8 cellular contexts compared by ENCODE assay signal in the genomic region with DNA sequence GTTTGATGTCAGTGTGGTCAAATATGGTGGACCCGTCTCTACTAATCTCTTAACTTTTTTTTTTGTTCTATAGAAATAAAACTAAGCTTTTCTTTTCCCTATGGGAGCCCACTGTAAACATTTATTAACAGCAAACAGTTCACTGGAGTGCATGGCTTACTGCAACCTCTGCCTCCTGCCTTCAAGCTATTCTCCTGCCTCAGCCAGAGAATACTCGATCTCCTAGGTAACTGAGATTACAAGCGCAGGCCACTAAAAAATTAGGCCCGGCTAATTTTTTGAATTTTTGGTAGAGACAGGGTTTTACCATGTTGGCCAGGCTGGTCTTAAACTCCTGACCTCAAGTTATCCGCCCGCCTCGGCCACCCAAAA.
DNase-seq lines count a peak whose midpoint lies in the region; FAIRE-seq and TF ChIP-seq lines count a peak whose summit lies in the region.
"Not testable (repeated sequence)": the region's sequence is repeated elsewhere in the genome, so short reads cannot be mapped to it uniquely, and the experiment has no call there.

No MANE protein-coding gene starts in this region.

- H3K79me1 ChIP-seq in neuronal stem cell (ENCODE audit: low read depth, low read length): not testable (repeated sequence)

- not testable (repeated sequence) for H2BK120ac ChIP-seq in neuronal stem cell (ENCODE audit: low read depth, low read length)

- H3K4me1 Mint-ChIP-seq in Caco-2 (ENCODE audit: low read depth, unreplicated experiment): peaks cover 16% of the 10 kb centered on the region
- peaks cover 53% of the 10 kb centered on the region for H3K4me1 Mint-ChIP-seq in activated naive CD4-positive, alpha-beta T cell treated with anti-CD3 and anti-CD28 coated beads, Interleukin-2, amount 10 ng/mL, durations not matched to agents 7 days and 5 days

- not testable (repeated sequence) for H2BK5ac ChIP-seq in neuronal stem cell (ENCODE audit: low read length)

- not testable (repeated sequence) for H3K36me3 ChIP-seq in Caco-2 (ENCODE audit: control insufficient read depth, insufficient read depth, low read length); SJCRH30; duodenal mucosa (ENCODE audit: control insufficient read depth in 1 of 2, insufficient read depth in 2 of 2, low read length in 2 of 2); keratinocyte (ENCODE audit: control insufficient read depth in 2 of 2, extremely low read depth in 1 of 2, insufficient read depth in 2 of 2, low read length in 2 of 2); neuronal stem cell (replicated peaks in 1 of 2; ENCODE audit: control insufficient read depth in 2 of 2, insufficient read depth in 2 of 2, low read length in 2 of 2); thymus (ENCODE audit: control insufficient read depth, insufficient read depth)

- H3K4me3 ChIP-seq in Caco-2 (ENCODE audit: low read depth, low read length); keratinocyte (ENCODE audit: control insufficient read depth in 2 of 3, extremely low read depth in 1 of 3, insufficient read depth in 2 of 3, low read depth in 1 of 3, low read length in 3 of 3): not testable (repeated sequence)
- H3K4me3 ChIP-seq in SJCRH30 (peak overlapping the region; percentile 72), duodenal mucosa (ENCODE audit: low read depth in 1 of 2, low read length in 2 of 2) (peak overlapping the region; percentile 71 to 86), neuronal stem cell (ENCODE audit: low read length in 2 of 2) (peak overlapping the region in 1 of 2 donors; percentile 64), thymus (ENCODE audit: low read length) (peak overlapping the region; percentile 69)

- not testable (repeated sequence) for H3K79me2 ChIP-seq in keratinocyte (ENCODE audit: control insufficient read depth, insufficient read depth, low read length)

- not testable (repeated sequence) for H3K27ac ChIP-seq in SJCRH30; duodenal mucosa (ENCODE audit: low read depth, low read length); keratinocyte (ENCODE audit: control insufficient read depth, insufficient read depth, low read length); neuronal stem cell (replicated peaks; ENCODE audit: low read length); thymus (ENCODE audit: low read depth)

- no CpG with 5 or more reads among the region's 7 CpGs for WGBS in neuronal stem cell (ENCODE audit: extremely low coverage in 2 of 2, insufficient read length in 2 of 2, insufficient replicate concordance in 1 of 2), 2 donors
- 72% methylated on average over 4 of the region's 7 CpGs for WGBS in thymus

- not testable (repeated sequence) for H3K27me3 ChIP-seq in Caco-2 (replicated peaks; ENCODE audit: control insufficient read depth, insufficient read depth, low read length); SJCRH30; duodenal mucosa (ENCODE audit: control insufficient read depth in 1 of 2, insufficient read depth in 2 of 2, low read length in 2 of 2); keratinocyte (ENCODE audit: control insufficient read depth, extremely low read depth, insufficient read depth, low read length); neuronal stem cell (ENCODE audit: control insufficient read depth in 3 of 3, insufficient read depth in 3 of 3, low read depth in 1 of 3, low read length in 3 of 3); thymus (ENCODE audit: control insufficient read depth, insufficient read depth)

- H3K4me3 Mint-ChIP-seq in Caco-2 (ENCODE audit: unreplicated experiment): peak overlapping the region; percentile 75
- H3K4me3 Mint-ChIP-seq in activated naive CD4-positive, alpha-beta T cell treated with anti-CD3 and anti-CD28 coated beads, Interleukin-2, amount 10 ng/mL, durations not matched to agents 7 days and 5 days: peak overlapping the region; percentile 92

- TF ChIP-seq CTCF in Caco-2 (IDR thresholded peaks at IDR 0.05; ENCODE audit: insufficient read depth in 1 of 2, low read depth in 1 of 2, low read length in 1 of 2, severe bottlenecking in 1 of 2, unreplicated experiment in 1 of 2); keratinocyte (optimal IDR thresholded peaks at IDR 0.05 in 1 of 3, IDR thresholded peaks at IDR 0.05 in 1 of 3, conservative IDR thresholded peaks at IDR 0.05 in 1 of 3; ENCODE audit: extremely low read depth in 1 of 3, insufficient read depth in 2 of 3, low read length in 3 of 3): not testable (repeated sequence)

- DNase-seq in Caco-2; SJCRH30; activated naive CD4-positive, alpha-beta T cell treated with anti-CD3 and anti-CD28 coated beads, Interleukin-2, amount 10 ng/mL, durations not matched to agents 7 days and 5 days; keratinocyte (ENCODE audit: low read depth, low spot score); neuronal stem cell (ENCODE audit: low spot score): not testable (repeated sequence)
- DNase-seq in HT1080 (ENCODE audit: low read depth): peak; percentile 11

- not testable (repeated sequence) for H3K9me3 ChIP-seq in Caco-2; SJCRH30 (replicated peaks); duodenal mucosa (ENCODE audit: control insufficient read depth in 1 of 2, low read length in 2 of 2); keratinocyte (ENCODE audit: control insufficient read depth, low read depth, low read length); neuronal stem cell (replicated peaks in 1 of 2; ENCODE audit: control insufficient read depth in 2 of 2, insufficient read depth in 1 of 2, low read depth in 1 of 2, low read length in 2 of 2); thymus (ENCODE audit: control insufficient read depth)

- not testable (repeated sequence) for FAIRE-seq in keratinocyte (lab: Jason Lieb, UNC)

- POLR2A ChIA-PET in Caco-2 (lab: Charles Lee): interaction anchor here (1.4 kb wide), 1 partner anchor 21 kb away, joined by 3 read pairs; no protein-coding TSS in a partner anchor

- not testable (repeated sequence) for H2BK15ac ChIP-seq in neuronal stem cell (ENCODE audit: low read length)

- not testable (repeated sequence) for H3K9me3 Mint-ChIP-seq in Caco-2 (ENCODE audit: unreplicated experiment); activated naive CD4-positive, alpha-beta T cell treated with anti-CD3 and anti-CD28 coated beads, Interleukin-2, amount 10 ng/mL, durations not matched to agents 7 days and 5 days

- H3K36me3 Mint-ChIP-seq in Caco-2 (ENCODE audit: insufficient read depth, unreplicated experiment): not testable (repeated sequence)
- peaks cover 15% of the 10 kb centered on the region for H3K36me3 Mint-ChIP-seq in activated naive CD4-positive, alpha-beta T cell treated with anti-CD3 and anti-CD28 coated beads, Interleukin-2, amount 10 ng/mL, durations not matched to agents 7 days and 5 days

- H4K8ac ChIP-seq in neuronal stem cell (ENCODE audit: low read depth, low read length): not testable (repeated sequence)

- peak overlapping the region; percentile 94 for H3K27ac Mint-ChIP-seq in Caco-2 (ENCODE audit: unreplicated experiment)
- H3K27ac Mint-ChIP-seq in activated naive CD4-positive, alpha-beta T cell treated with anti-CD3 and anti-CD28 coated beads, Interleukin-2, amount 10 ng/mL, durations not matched to agents 7 days and 5 days: peak overlapping the region; percentile 98

- not testable (repeated sequence) for BruUV-seq in Caco-2 (replicated peaks; lab: Mats Ljungman, UMichigan)

- H2AK5ac ChIP-seq in neuronal stem cell (ENCODE audit: low read depth, low read length): not testable (repeated sequence)

- H3K18ac ChIP-seq in neuronal stem cell (ENCODE audit: low read length): not testable (repeated sequence)

- not testable (repeated sequence) for H3K27me3 Mint-ChIP-seq in Caco-2 (ENCODE audit: insufficient read depth, unreplicated experiment); activated naive CD4-positive, alpha-beta T cell treated with anti-CD3 and anti-CD28 coated beads, Interleukin-2, amount 10 ng/mL, durations not matched to agents 7 days and 5 days

- not testable (repeated sequence) for H2AFZ ChIP-seq in keratinocyte (ENCODE audit: control insufficient read depth, low read length)
- peak overlapping the region; percentile 82 for H2AFZ ChIP-seq in neuronal stem cell (ENCODE audit: low read length)

- H3K4me2 ChIP-seq in keratinocyte (ENCODE audit: control insufficient read depth, extremely low read depth, insufficient read depth, low read depth, low read length): peak overlapping the region; percentile 76
- not testable (repeated sequence) for H3K4me2 ChIP-seq in neuronal stem cell (ENCODE audit: insufficient read depth, low read length, poor library complexity, severe bottlenecking)

- not testable (repeated sequence) for H2BK12ac ChIP-seq in neuronal stem cell (ENCODE audit: low read length)

- dilution Hi-C loops in keratinocyte (cut with MboI; ENCODE audit: extremely low pct_ligation_motif_present, low sequenced_read_pairs): not testable (repeated sequence)

- intact Hi-C loops in Caco-2 (cut with micrococcal nuclease; ENCODE audit: unreplicated experiment): loop anchor here (2.0 kb wide), 1 partner anchor 22 kb away; no protein-coding TSS in a partner anchor

- H3K4ac ChIP-seq in neuronal stem cell (ENCODE audit: low read length): not testable (repeated sequence)

- CTCF ChIA-PET in Caco-2 (lab: Charles Lee); activated naive CD4-positive, alpha-beta T cell treated with anti-CD3 and anti-CD28 coated beads, Interleukin-2, amount 10 ng/mL, durations not matched to agents 7 days and 5 days (lab: Charles Lee): not testable (repeated sequence)

- H4K20me1 ChIP-seq in keratinocyte (ENCODE audit: control insufficient read depth, extremely low read depth, insufficient read depth, low read length): not testable (repeated sequence)

- not testable (repeated sequence) for H3K9me1 ChIP-seq in keratinocyte (ENCODE audit: control insufficient read depth, extremely low read depth, insufficient read depth, low read length)

- not testable (repeated sequence) for H3K4me1 ChIP-seq in Caco-2; SJCRH30; duodenal mucosa (ENCODE audit: control insufficient read depth in 1 of 2, insufficient read depth in 2 of 2, low read length in 2 of 2); keratinocyte (ENCODE audit: control insufficient read depth, extremely low read depth, insufficient read depth, low read length); neuronal stem cell (ENCODE audit: control insufficient read depth in 2 of 2, insufficient read depth in 1 of 2, low read depth in 1 of 2, low read length in 2 of 2); thymus (ENCODE audit: control insufficient read depth, insufficient read depth, low read length)

- not testable (repeated sequence) for H4K91ac ChIP-seq in neuronal stem cell (ENCODE audit: low read depth, low read length, poor library complexity)

- H3K14ac ChIP-seq in neuronal stem cell (ENCODE audit: low read length): not testable (repeated sequence)

- peak overlapping the region in 1 of 2 donors; percentile 73 for H3K9ac ChIP-seq in duodenal mucosa (ENCODE audit: low read depth in 1 of 2, low read length in 2 of 2)
- H3K9ac ChIP-seq in keratinocyte (ENCODE audit: control insufficient read depth, extremely low read depth, insufficient read depth, low read length); neuronal stem cell (ENCODE audit: low read depth, low read length, poor library complexity): not testable (repeated sequence)

- H3K23ac ChIP-seq in neuronal stem cell (ENCODE audit: low read depth, low read length, poor library complexity): not testable (repeated sequence)
